Comparison of ENCODE assay signal across 16 cellular contexts in the genomic region with DNA sequence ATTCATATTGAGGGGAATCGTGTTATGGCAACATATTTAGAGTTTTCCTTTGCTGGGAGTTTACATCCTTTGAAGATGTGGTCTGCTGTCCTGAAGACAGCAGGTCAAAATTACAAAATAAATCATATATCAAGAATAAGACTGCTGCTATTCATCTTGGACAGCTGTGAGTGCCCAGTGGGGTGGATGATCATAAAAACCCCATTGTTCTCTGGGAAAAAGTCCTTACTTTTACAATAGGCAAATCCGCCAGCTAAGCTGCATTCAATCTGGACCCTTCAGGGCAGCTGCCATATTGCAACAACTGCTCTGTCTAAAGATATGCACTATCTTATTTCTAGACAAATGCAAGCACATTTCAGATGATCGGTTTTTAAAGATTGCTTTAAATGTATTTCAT. TPM values are rescaled to one million over a fixed set of nuclear protein-coding genes. Genes with fewer than 3 reads are reported as not detected.
"Had no signal": no experiment of that assay in that cellular context is flagged by ENCODE, and none has a peak within 500 bp of the region (broad histone marks: within the 10 kb centered on the region; RNA-seq: fewer than 3 reads in every experiment).

No MANE protein-coding gene starts in this region.

- H3K9me3 Mint-ChIP-seq: activated B cell treated with CpG ODN at 0.5 μM for 24 hours had no signal

- H3K27ac Mint-ChIP-seq: activated B cell treated with CpG ODN at 0.5 μM for 24 hours had no signal

- DNase-seq: activated B cell treated with CpG ODN at 0.5 μM for 24 hours; activated CD4-positive, alpha-beta T cell treated with anti-CD3 and anti-CD28 coated beads for 48 hours; activated naive CD4-positive, alpha-beta T cell treated with Interleukin-2 at 50 U/mL for 16 hours; adrenal gland; dorsolateral prefrontal cortex; erythroblast; islet precursor cell; mammary epithelial cell; naive thymus-derived CD4-positive, alpha-beta T cell; right cardiac atrium; stimulated activated CD4-positive, alpha-beta T cell treated with anti-CD3 and anti-CD28 coated beads, Interleukin-4, amount 100 ng/mL, for 4 hours; stimulated activated CD8-positive, alpha-beta memory T cell treated with anti-CD3 and anti-CD28 coated beads, Interleukin-4, amount 100 ng/mL, for 48 hours; stimulated activated naive CD4-positive, alpha-beta T cell treated with Interleukin-2 at 50 U/mL for 16 hours had no signal

- H3K27me3 Mint-ChIP-seq: activated T-helper 17 cell treated with anti-CD3 and anti-CD28 coated beads, Interleukin-2, amount 50 U/mL, for 72 hours; naive thymus-derived CD4-positive, alpha-beta T cell had no signal

- ATAC-seq: activated T-helper 17 cell treated with anti-CD3 and anti-CD28 coated beads, Interleukin-2, amount 50 U/mL, for 72 hours; left lobe of liver; naive thymus-derived CD4-positive, alpha-beta T cell; right cardiac atrium had no signal

- H3K4me3 Mint-ChIP-seq: activated B cell treated with CpG ODN at 0.5 μM for 24 hours had no signal

RNA-seq across cellular contexts. Expression of a gene that starts 19.4 kb away (rescaled TPM):
- polyA plus RNA-seq: hepatocyte, mammary epithelial cell had no signal
